1 cellular context compared by ENCODE assay signal in the genomic region with DNA sequence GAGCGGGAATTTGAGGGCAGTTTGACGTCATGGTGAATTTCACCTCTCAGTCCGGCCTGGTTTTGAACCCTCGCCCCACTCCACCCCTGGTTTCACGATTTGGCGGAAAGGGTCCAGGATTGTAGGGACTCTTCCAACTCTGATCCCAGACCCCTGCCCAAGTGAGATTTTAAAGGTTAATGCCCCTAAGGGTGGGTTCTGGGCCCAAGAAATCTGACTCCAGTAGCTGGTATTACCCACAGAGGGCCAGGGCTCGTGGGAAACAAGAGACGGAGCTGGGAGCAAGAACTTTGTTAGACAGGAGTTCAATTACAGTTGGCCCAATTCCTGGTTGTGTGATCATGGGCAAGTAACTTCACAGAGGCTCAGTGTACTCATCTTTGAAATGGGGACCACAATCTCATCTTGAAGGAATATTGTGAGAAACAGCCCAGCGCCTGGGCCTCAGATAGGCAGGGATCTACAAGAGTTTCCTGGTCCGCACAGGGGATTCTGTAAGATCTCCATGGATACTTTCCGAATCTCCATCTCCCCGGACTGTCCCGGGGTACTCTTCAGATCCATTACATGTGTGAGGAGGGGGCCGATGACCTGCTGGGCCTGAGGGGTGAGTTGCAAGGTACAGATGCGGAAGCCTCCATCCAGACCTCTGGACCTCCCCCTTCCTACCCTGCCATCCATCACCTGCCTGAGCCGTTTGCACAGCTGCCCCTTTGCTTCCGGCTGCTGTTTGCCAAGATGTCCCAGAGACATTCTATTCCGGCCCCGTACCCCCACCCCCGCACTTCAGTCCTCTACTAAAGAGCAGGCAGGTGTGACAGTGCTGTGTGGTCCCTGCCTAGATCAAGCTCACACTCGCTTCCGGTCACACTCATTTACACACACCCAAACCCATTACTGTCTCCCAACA.
A peak's percentile ranks its signal among the peaks of the same experiment; 100 is the strongest.
TF ChIP-seq lines count a peak whose summit lies in the region.

No MANE protein-coding gene starts in this region.

TF ChIP-seq in H1, 55 proteins besides CTCF, POLR2A, EP300 and RAD21:
- TF ChIP-seq, protein P1, sequence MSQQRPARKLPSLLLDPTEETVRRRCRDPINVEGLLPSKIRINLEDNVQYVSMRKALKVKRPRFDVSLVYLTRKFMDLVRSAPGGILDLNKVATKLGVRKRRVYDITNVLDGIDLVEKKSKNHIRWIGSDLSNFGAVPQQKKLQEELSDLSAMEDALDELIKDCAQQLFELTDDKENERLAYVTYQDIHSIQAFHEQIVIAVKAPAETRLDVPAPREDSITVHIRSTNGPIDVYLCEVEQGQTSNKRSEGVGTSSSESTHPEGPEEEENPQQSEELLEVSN (IDR thresholded peaks at IDR 0.05) = 0 out of 2 replicates have a peak, but pooled peaks have one; percentile 67
- TF ChIP-seq, protein P2, sequence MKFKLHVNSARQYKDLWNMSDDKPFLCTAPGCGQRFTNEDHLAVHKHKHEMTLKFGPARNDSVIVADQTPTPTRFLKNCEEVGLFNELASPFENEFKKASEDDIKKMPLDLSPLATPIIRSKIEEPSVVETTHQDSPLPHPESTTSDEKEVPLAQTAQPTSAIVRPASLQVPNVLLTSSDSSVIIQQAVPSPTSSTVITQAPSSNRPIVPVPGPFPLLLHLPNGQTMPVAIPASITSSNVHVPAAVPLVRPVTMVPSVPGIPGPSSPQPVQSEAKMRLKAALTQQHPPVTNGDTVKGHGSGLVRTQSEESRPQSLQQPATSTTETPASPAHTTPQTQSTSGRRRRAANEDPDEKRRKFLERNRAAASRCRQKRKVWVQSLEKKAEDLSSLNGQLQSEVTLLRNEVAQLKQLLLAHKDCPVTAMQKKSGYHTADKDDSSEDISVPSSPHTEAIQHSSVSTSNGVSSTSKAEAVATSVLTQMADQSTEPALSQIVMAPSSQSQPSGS (IDR thresholded peaks at IDR 0.05; ENCODE audit: low read length) = no peak
- TF ChIP-seq KDM1A (IDR thresholded peaks at IDR 0.05; ENCODE audit: borderline replicate concordance, low read length) (0 out of 2 replicates have a peak, but pooled peaks have one; percentile 14), RBBP5 (IDR thresholded peaks at IDR 0.05; ENCODE audit: borderline replicate concordance, low read depth, low read length) (0 out of 2 replicates have a peak, but pooled peaks have one; percentile 24)
